In genomic region chrX:136629084-136629750, GRCh38 we compare ENCODE assay signal across 21 cellular contexts. TPM values are rescaled to one million over a fixed set of nuclear protein-coding genes. Genes with fewer than 3 reads are reported as not detected.
A peak's percentile ranks its signal among the peaks of the same experiment; 100 is the strongest.
DNase-seq lines count a peak whose midpoint lies in the region; ATAC-seq lines count a peak whose summit lies in the region.
"Had no signal": no experiment of that assay in that cellular context is flagged by ENCODE, and none has a peak within 500 bp of the region (broad histone marks: within the 10 kb centered on the region; RNA-seq: fewer than 3 reads in every experiment).

No MANE protein-coding gene starts in this region.

- H3K4me3 Mint-ChIP-seq in activated naive CD4-positive, alpha-beta T cell treated with anti-CD3 and anti-CD28 coated beads for 36 hours: no peak overlapping the region
- H3K4me3 Mint-ChIP-seq in activated naive CD8-positive, alpha-beta T cell treated with anti-CD3 and anti-CD28 coated beads for 36 hours: no peak overlapping the region
- H3K4me3 Mint-ChIP-seq in stimulated activated effector memory CD8-positive, alpha-beta T cell treated with anti-CD3 and anti-CD28 coated beads, Interleukin-12 subunit alpha, Interleukin-12 subunit beta, amount 100 ng/mL, for 72 hours: peak overlapping the region; percentile 19

- intact Hi-C loops in activated naive CD4-positive, alpha-beta T cell treated with anti-CD3 and anti-CD28 coated beads for 36 hours (cut with micrococcal nuclease): no loop called here

- no peak for ATAC-seq in stimulated activated effector memory CD8-positive, alpha-beta T cell treated with anti-CD3 and anti-CD28 coated beads, Interleukin-12 subunit alpha, Interleukin-12 subunit beta, amount 100 ng/mL, for 72 hours
- ATAC-seq in HG02852 (IDR thresholded peaks at IDR 0.05; ENCODE audit: unreplicated experiment) (no peak), GM19395 (IDR thresholded peaks at IDR 0.05; ENCODE audit: unreplicated experiment) (no peak)
- ATAC-seq: body of pancreas, Right ventricle myocardium inferior had no signal

- peak overlapping the region; percentile 94 for H3K27ac Mint-ChIP-seq in activated naive CD4-positive, alpha-beta T cell treated with anti-CD3 and anti-CD28 coated beads for 36 hours
- H3K27ac Mint-ChIP-seq in activated naive CD8-positive, alpha-beta T cell treated with anti-CD3 and anti-CD28 coated beads for 36 hours: peak overlapping the region; percentile 25
- H3K27ac Mint-ChIP-seq in stimulated activated effector memory CD8-positive, alpha-beta T cell treated with anti-CD3 and anti-CD28 coated beads, Interleukin-12 subunit alpha, Interleukin-12 subunit beta, amount 100 ng/mL, for 72 hours: no peak overlapping the region

- H3K36me3 Mint-ChIP-seq in activated naive CD4-positive, alpha-beta T cell treated with anti-CD3 and anti-CD28 coated beads for 36 hours (ENCODE audit: low read depth): no peaks in the 10 kb centered on the region
- peaks cover 8% of the 10 kb centered on the region for H3K36me3 Mint-ChIP-seq in activated naive CD8-positive, alpha-beta T cell treated with anti-CD3 and anti-CD28 coated beads for 36 hours
- peaks cover 19% of the 10 kb centered on the region for H3K36me3 Mint-ChIP-seq in stimulated activated effector memory CD8-positive, alpha-beta T cell treated with anti-CD3 and anti-CD28 coated beads, Interleukin-12 subunit alpha, Interleukin-12 subunit beta, amount 100 ng/mL, for 72 hours

- H3K4me1 Mint-ChIP-seq in activated naive CD4-positive, alpha-beta T cell treated with anti-CD3 and anti-CD28 coated beads for 36 hours (ENCODE audit: low read depth): peaks cover 87% of the 10 kb centered on the region
- peaks cover 73% of the 10 kb centered on the region for H3K4me1 Mint-ChIP-seq in activated naive CD8-positive, alpha-beta T cell treated with anti-CD3 and anti-CD28 coated beads for 36 hours
- H3K4me1 Mint-ChIP-seq in stimulated activated effector memory CD8-positive, alpha-beta T cell treated with anti-CD3 and anti-CD28 coated beads, Interleukin-12 subunit alpha, Interleukin-12 subunit beta, amount 100 ng/mL, for 72 hours: peaks cover 66% of the 10 kb centered on the region

- no peak for DNase-seq in activated naive CD4-positive, alpha-beta T cell treated with anti-CD3 and anti-CD28 coated beads for 36 hours
- no peak for DNase-seq in activated naive CD4-positive, alpha-beta T cell treated with anti-CD3 and anti-CD28 coated beads, Interleukin-2, amount 50 U/mL, for 16 hours
- peak; percentile 6 for DNase-seq in OCI-M1 (lab: John Stamatoyannopoulos, UW)
- no peak for DNase-seq in activated naive CD8-positive, alpha-beta T cell treated with anti-CD3 and anti-CD28 coated beads for 36 hours
- no peak for DNase-seq in stimulated activated effector memory CD8-positive, alpha-beta T cell treated with anti-CD3 and anti-CD28 coated beads, Interleukin-12 subunit alpha, Interleukin-12 subunit beta, amount 100 ng/mL, for 72 hours (ENCODE audit: low spot score in 2 of 2)
- no peak for DNase-seq in stimulated activated CD4-positive, alpha-beta T cell treated with anti-CD3 and anti-CD28 coated beads, Interleukin-12 subunit alpha, Interleukin-12 subunit beta, amount 100 ng/mL, for 4 hours
- DNase-seq: ACHN, activated gamma-delta T cell treated with Interleukin-2 at 50 U/mL for 16 hours, body of pancreas, DMS79, head of caudate nucleus, NCI-H1092, NCI-H2107, NCI-H524, nucleus accumbens, substantia nigra, SW 1271 had no signal

- H3K9me3 Mint-ChIP-seq in activated naive CD4-positive, alpha-beta T cell treated with anti-CD3 and anti-CD28 coated beads for 36 hours: no peaks in the 10 kb centered on the region
- H3K9me3 Mint-ChIP-seq in activated naive CD8-positive, alpha-beta T cell treated with anti-CD3 and anti-CD28 coated beads for 36 hours: peaks cover 14% of the 10 kb centered on the region
- H3K9me3 Mint-ChIP-seq in stimulated activated effector memory CD8-positive, alpha-beta T cell treated with anti-CD3 and anti-CD28 coated beads, Interleukin-12 subunit alpha, Interleukin-12 subunit beta, amount 100 ng/mL, for 72 hours: no peaks in the 10 kb centered on the region

- no peaks in the 10 kb centered on the region for H3K27me3 Mint-ChIP-seq in activated naive CD4-positive, alpha-beta T cell treated with anti-CD3 and anti-CD28 coated beads for 36 hours (ENCODE audit: low read depth)
- no peaks in the 10 kb centered on the region for H3K27me3 Mint-ChIP-seq in activated naive CD8-positive, alpha-beta T cell treated with anti-CD3 and anti-CD28 coated beads for 36 hours

- CTCF ChIA-PET in activated naive CD4-positive, alpha-beta T cell treated with anti-CD3 and anti-CD28 coated beads for 36 hours (lab: Charles Lee): interaction anchor here (0.7 to 1.6 kb wide), 5 partner anchors 10 to 66 kb away, joined by 3 to 5 read pairs (median 3); no protein-coding TSS in a partner anchor

RNA-seq across cellular contexts. Expression of gene CD40LG, which starts 18.7 kb away (rescaled TPM):
- 100 to 1,000 TPM; 121 to 122 TPM for total RNA-seq in activated naive CD4-positive, alpha-beta T cell treated with anti-CD3 and anti-CD28 coated beads for 36 hours
- 1 to 10 TPM; 2.3 to 2.6 TPM for total RNA-seq in activated naive CD8-positive, alpha-beta T cell treated with anti-CD3 and anti-CD28 coated beads for 36 hours
- total RNA-seq: body of pancreas, Right ventricle myocardium inferior, smooth muscle cell had no signal

Comparison
In these comparisons a context has a peak if more than half of its experiments do, and no peak if none do; other contexts are left out.
1. RNA of gene CD40LG, which starts 18.7 kb away (total RNA-seq): 121 to 122 TPM in activated naive CD4-positive, alpha-beta T cell treated with anti-CD3 and anti-CD28 coated beads for 36 hours; 2.3 to 2.6 TPM in activated naive CD8-positive, alpha-beta T cell treated with anti-CD3 and anti-CD28 coated beads for 36 hours; every median in the first group is over 10 times any median in the second.